15 cellular contexts compared by ENCODE assay signal in the genomic region with DNA sequence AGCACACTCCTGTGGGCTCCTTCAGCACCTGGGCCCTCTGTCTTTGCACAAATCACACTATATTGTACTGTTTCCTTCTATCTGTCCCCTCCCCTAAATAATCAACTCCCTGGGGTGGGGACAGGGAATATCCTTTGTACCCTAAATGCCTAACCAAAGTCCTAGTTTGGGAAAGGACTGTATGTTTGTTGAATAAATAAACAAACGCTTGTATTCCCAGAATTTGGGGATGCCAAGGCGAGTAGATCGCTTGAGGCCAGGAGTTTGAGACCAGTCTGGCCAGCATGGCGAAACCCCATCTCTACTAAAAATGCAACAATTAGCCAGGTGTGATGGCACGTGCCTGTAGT.
A peak's percentile ranks its signal among the peaks of the same experiment; 100 is the strongest.
DNase-seq lines count a peak whose midpoint lies in the region; ATAC-seq and TF ChIP-seq lines count a peak whose summit lies in the region.
"Had no signal": no experiment of that assay in that cellular context is flagged by ENCODE, and none has a peak within 500 bp of the region (broad histone marks: within the 10 kb centered on the region; RNA-seq: fewer than 3 reads in every experiment).

No MANE protein-coding gene starts in this region.

- H3K4me3 Mint-ChIP-seq in chondrocyte (ENCODE audit: unreplicated experiment): no peak overlapping the region
- H3K4me3 Mint-ChIP-seq: CD4-positive, CD25-positive, alpha-beta regulatory T cell; naive thymus-derived CD4-positive, alpha-beta T cell had no signal

- H3K27ac Mint-ChIP-seq in chondrocyte (ENCODE audit: unreplicated experiment): peak overlapping the region; percentile 95
- H3K27ac Mint-ChIP-seq: CD4-positive, CD25-positive, alpha-beta regulatory T cell had no signal

- H3K27ac ChIP-seq in heart right ventricle (peak overlapping the region in 8 of 10 donors; percentile 5 to 85 (median 64)), mesodermal cell (ENCODE audit: low read depth, low read length, severe bottlenecking) (peak overlapping the region; percentile 98), upper lobe of left lung (peak overlapping the region in 3 of 4 donors; percentile 6 to 19 (median 17))
- H3K27ac ChIP-seq: PC-9 had no signal

- no peak for ATAC-seq in heart right ventricle
- ATAC-seq in Right ventricle myocardium inferior: no peak
- no peak for ATAC-seq in upper lobe of left lung (ENCODE audit: low FRiP score in 2 of 2)
- ATAC-seq: naive thymus-derived CD4-positive, alpha-beta T cell had no signal

- no peak for TF ChIP-seq EP300 in upper lobe of left lung (IDR thresholded peaks at IDR 0.05)

- intact Hi-C loops in heart right ventricle (cut with DNase I): no loop called here
- intact Hi-C loops in Right ventricle myocardium inferior (cut with DNase I): no loop called here

- no peak for TF ChIP-seq POLR2A in upper lobe of left lung (IDR thresholded peaks at IDR 0.05)

- H3K36me3 Mint-ChIP-seq in chondrocyte (ENCODE audit: low read depth): peaks cover 51% of the 10 kb centered on the region

- 87 to 89% methylated on average over 5 of the region's 5 CpGs for WGBS in heart right ventricle, 2 donors
- 89 to 94% methylated on average over 3 to 5 of the region's 5 CpGs for whole genome bisulfite sequencing in mesodermal cell (ENCODE audit: insufficient coverage in 2 of 2), 2 experiments
- WGBS in upper lobe of left lung, 2 donors: 97 to 100% methylated on average over 5 of the region's 5 CpGs

- no peaks in the 10 kb centered on the region for H3K9me3 ChIP-seq in heart right ventricle
- H3K9me3 ChIP-seq in mesodermal cell (ENCODE audit: control insufficient read depth, low read length): no peaks in the 10 kb centered on the region
- H3K9me3 ChIP-seq in upper lobe of left lung: no peaks in the 10 kb centered on the region
- H3K9me3 ChIP-seq: adrenal gland had no signal

- H3K27me3 Mint-ChIP-seq in chondrocyte (ENCODE audit: low read depth): no peaks in the 10 kb centered on the region

- H3K4me1 Mint-ChIP-seq in chondrocyte (ENCODE audit: low read depth): peaks cover 34% of the 10 kb centered on the region

- H3K36me3 ChIP-seq in heart right ventricle (peaks cover 0 to 99% (median 47%) of the 10 kb centered on the region in 9 donors), mesodermal cell (ENCODE audit: control insufficient read depth, insufficient read depth, low read length) (peaks cover 34% of the 10 kb centered on the region), upper lobe of left lung (peaks cover 16 to 79% (median 42%) of the 10 kb centered on the region in 4 donors)

- TF ChIP-seq CTCF in heart right ventricle (IDR thresholded peaks at IDR 0.05): no peak
- TF ChIP-seq CTCF in chondrocyte (IDR thresholded peaks at IDR 0.05): no peak
- no peak for TF ChIP-seq CTCF in upper lobe of left lung (IDR thresholded peaks at IDR 0.05)

- DNase-seq in heart right ventricle (no peak), Right ventricle myocardium inferior (ENCODE audit: missing footprints) (no peak), chondrocyte (ENCODE audit: low spot score) (no peak), upper lobe of left lung (no peak), NCI-H1092 (lab: John Stamatoyannopoulos, UW) (no peak), midbrain (lab: John Stamatoyannopoulos, UW) (no peak), dermis blood vessel endothelial cell (no peak)
- DNase-seq: adrenal gland; CD4-positive, CD25-positive, alpha-beta regulatory T cell; foreskin melanocyte; naive thymus-derived CD4-positive, alpha-beta T cell; NCI-H146; NCI-H748 treated with DMSO at 0.1 percent for 48 hours; PC-9 had no signal

- H3K9me3 Mint-ChIP-seq in chondrocyte (ENCODE audit: low read depth): no peaks in the 10 kb centered on the region
- H3K9me3 Mint-ChIP-seq: CD4-positive, CD25-positive, alpha-beta regulatory T cell had no signal

- H3K4me1 ChIP-seq in heart right ventricle (peaks cover 0 to 61% (median 25%) of the 10 kb centered on the region in 9 donors), mesodermal cell (ENCODE audit: control insufficient read depth, insufficient read depth, low read length, poor library complexity, severe bottlenecking) (peaks cover 12% of the 10 kb centered on the region), upper lobe of left lung (peaks cover 0 to 20% (median 6%) of the 10 kb centered on the region in 4 donors)

- H3K27me3 ChIP-seq in heart right ventricle (no peaks in the 10 kb centered on the region), upper lobe of left lung (no peaks in the 10 kb centered on the region)
- H3K27me3 ChIP-seq: adrenal gland had no signal

- H3K4me3 ChIP-seq in heart right ventricle (no peak overlapping the region), mesodermal cell (ENCODE audit: extremely low read depth, insufficient read depth, low read length, poor library complexity, severe bottlenecking) (no peak overlapping the region), upper lobe of left lung (no peak overlapping the region)
- H3K4me3 ChIP-seq: adrenal gland, PC-9 had no signal

Comparison
In these comparisons a context has a peak if more than half of its experiments do, and no peak if none do; other contexts are left out.
1. H3K27ac ChIP-seq: peak in every context shown above with its lines; median percentile 98 in mesodermal cell; 64 in heart right ventricle; 17 in upper lobe of left lung.